In genomic region chr11:69297225-69297925, GRCh38 we compare ENCODE assay signal across 8 cellular contexts. TPM values are rescaled to one million over a fixed set of nuclear protein-coding genes. Genes with fewer than 3 reads are reported as not detected.
A peak's percentile ranks its signal among the peaks of the same experiment; 100 is the strongest.
DNase-seq lines count a peak whose midpoint lies in the region; ATAC-seq and TF ChIP-seq lines count a peak whose summit lies in the region.

No MANE protein-coding gene starts in this region.

- DNase-seq in NCI-H69 (lab: John Stamatoyannopoulos, UW) = peak; percentile 21
- DNase-seq in activated CD4-positive, alpha-beta memory T cell treated with anti-CD3 and anti-CD28 coated beads, Interleukin-2, amount 10 ng/mL, durations not matched to agents 7 days and 5 days = peak; percentile 91
- peak; percentile 30 for DNase-seq in effector CD8-positive, alpha-beta T cell (lab: John Stamatoyannopoulos, UW)
- DNase-seq in mucosa of descending colon = peak; percentile 92 to 96 (median 92)
- peak; percentile 83 to 86 for DNase-seq in stimulated activated CD8-positive, alpha-beta memory T cell treated with anti-CD3 and anti-CD28 coated beads, Interleukin-2, amount 100 ng/mL, for 48 hours (ENCODE audit: low read depth in 2 of 2)
- no peak for DNase-seq in COR-L47 (lab: John Stamatoyannopoulos, UW)

- H3K36me3 Mint-ChIP-seq in activated CD4-positive, alpha-beta memory T cell treated with anti-CD3 and anti-CD28 coated beads, Interleukin-2, amount 10 ng/mL, durations not matched to agents 7 days and 5 days (ENCODE audit: low read depth) = no peaks in the 10 kb centered on the region

- H3K4me3 Mint-ChIP-seq in activated CD4-positive, alpha-beta memory T cell treated with anti-CD3 and anti-CD28 coated beads, Interleukin-2, amount 10 ng/mL, durations not matched to agents 7 days and 5 days = peak overlapping the region; percentile 65

- peaks cover 79% of the 10 kb centered on the region for H3K4me1 Mint-ChIP-seq in activated CD4-positive, alpha-beta memory T cell treated with anti-CD3 and anti-CD28 coated beads, Interleukin-2, amount 10 ng/mL, durations not matched to agents 7 days and 5 days

- H3K9me3 ChIP-seq in mucosa of descending colon = no peaks in the 10 kb centered on the region

- TF ChIP-seq CTCF in mucosa of descending colon (IDR thresholded peaks at IDR 0.05) = no peak

- intact Hi-C loops in mucosa of descending colon (cut with DNase I, micrococcal nuclease) = no loop called here

- no peaks in the 10 kb centered on the region for H3K9me3 Mint-ChIP-seq in activated CD4-positive, alpha-beta memory T cell treated with anti-CD3 and anti-CD28 coated beads, Interleukin-2, amount 10 ng/mL, durations not matched to agents 7 days and 5 days

- H3K4me3 ChIP-seq in mucosa of descending colon = no peak overlapping the region

- no peaks in the 10 kb centered on the region for H3K27me3 Mint-ChIP-seq in activated CD4-positive, alpha-beta memory T cell treated with anti-CD3 and anti-CD28 coated beads, Interleukin-2, amount 10 ng/mL, durations not matched to agents 7 days and 5 days

- peaks cover 59% of the 10 kb centered on the region for H3K4me1 ChIP-seq in mucosa of descending colon (ENCODE audit: low read depth)

- peak overlapping the region; percentile 78 for H3K27ac Mint-ChIP-seq in activated CD4-positive, alpha-beta memory T cell treated with anti-CD3 and anti-CD28 coated beads, Interleukin-2, amount 10 ng/mL, durations not matched to agents 7 days and 5 days

- CTCF ChIA-PET in activated CD4-positive, alpha-beta memory T cell treated with anti-CD3 and anti-CD28 coated beads, Interleukin-2, amount 10 ng/mL, durations not matched to agents 7 days and 5 days (lab: Charles Lee) = interaction anchor here (0.7 to 1.6 kb wide), 6 partner anchors 14 to 475 kb away, joined by 3 to 6 read pairs (median 3); no protein-coding TSS in a partner anchor

- POLR2A ChIA-PET in activated CD4-positive, alpha-beta memory T cell treated with anti-CD3 and anti-CD28 coated beads, Interleukin-2, amount 10 ng/mL, durations not matched to agents 7 days and 5 days (lab: Charles Lee) = interaction anchor here (0.6 to 4.0 kb wide), 10 partner anchors 11 to 906 kb away, joined by 3 to 40 read pairs (median 4); partner anchors contain the start of genes FADD, LTO1 and TPCN2

- no peaks in the 10 kb centered on the region for H3K36me3 ChIP-seq in mucosa of descending colon (ENCODE audit: low read depth)

- ATAC-seq in GM18508 (IDR thresholded peaks at IDR 0.05; ENCODE audit: insufficient read depth, unreplicated experiment) (peak; percentile 35), HG02938 (IDR thresholded peaks at IDR 0.05; ENCODE audit: unreplicated experiment) (peak; percentile 61), mucosa of descending colon (peak; percentile 67)

RNA-seq across cellular contexts. Expression of gene MYEOV, which starts 3.4 kb away (rescaled TPM):
- total RNA-seq in activated CD4-positive, alpha-beta memory T cell treated with anti-CD3 and anti-CD28 coated beads, Interleukin-2, amount 10 ng/mL, durations not matched to agents 7 days and 5 days = not detected
- 1 to 10 TPM; 2.8 to 7.5 (median 6.2) TPM for total RNA-seq in mucosa of descending colon
